ENCODE assay signal across 8 cellular contexts in the genomic region with DNA sequence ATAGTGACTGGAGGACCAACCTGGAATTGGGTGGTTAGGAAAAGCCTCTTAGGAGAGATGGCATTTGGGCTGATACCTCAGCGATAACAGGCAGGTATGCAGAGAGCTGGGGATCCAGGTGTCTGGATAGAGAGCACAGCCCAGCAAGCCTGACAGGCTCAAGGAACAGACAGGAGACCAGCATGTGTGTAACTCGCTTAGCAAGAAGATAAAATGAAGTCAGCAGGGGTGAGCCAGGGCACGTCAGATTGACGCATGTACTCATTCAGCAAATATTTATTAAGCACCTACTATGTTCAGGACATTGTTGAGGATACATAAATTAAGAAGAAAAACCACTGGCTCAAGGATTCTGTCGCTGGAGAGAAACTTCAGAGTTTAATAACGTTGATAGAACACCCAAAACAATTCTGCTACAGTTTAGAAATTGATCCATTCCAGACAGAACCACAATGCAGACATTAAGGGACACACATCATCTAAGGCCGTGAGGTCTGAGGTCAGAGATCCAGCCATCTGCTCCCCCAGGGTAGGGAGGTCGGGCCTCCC. TPM values are rescaled to one million over a fixed set of nuclear protein-coding genes. Genes with fewer than 3 reads are reported as not detected.
DNase-seq lines count a peak whose midpoint lies in the region; ATAC-seq and TF ChIP-seq lines count a peak whose summit lies in the region.

No MANE protein-coding gene starts in this region.

- H3K4ac ChIP-seq in trophoblast cell (ENCODE audit: low read depth, low read length), result no peak overlapping the region

- no CpG with 5 or more reads among the region's 8 CpGs for WGBS in trophoblast cell (ENCODE audit: extremely low coverage, insufficient coverage, insufficient read length)

- 0 out of 2 replicates have a peak, but pooled peaks cover 2% of the 10 kb centered on the region for H3K27me3 ChIP-seq in Panc1 (ENCODE audit: control insufficient read depth, insufficient read depth, low read length)
- no peaks in the 10 kb centered on the region for H3K27me3 ChIP-seq in trophoblast cell (ENCODE audit: insufficient read depth, low read length)

- CTCF ChIA-PET in Panc1 (lab: Charles Lee), result interaction anchor here (0.7 kb wide), 1 partner anchor 144 kb away, joined by 3 read pairs; no protein-coding TSS in a partner anchor

- H4K8ac ChIP-seq in trophoblast cell (ENCODE audit: low read depth, low read length), result peak overlapping the region; percentile 39

- POLR2A ChIA-PET in Panc1 (lab: Charles Lee), result no interaction called here

- H3K9me3 ChIP-seq in ES-I3 (ENCODE audit: control insufficient read depth, insufficient read depth, low read length) (no peaks in the 10 kb centered on the region), Panc1 (ENCODE audit: control insufficient read depth, insufficient read depth, low read depth, low read length) (no peaks in the 10 kb centered on the region), trophoblast cell (ENCODE audit: insufficient read depth, low read depth, low read length) (peaks cover 24% of the 10 kb centered on the region)

- no peak for ATAC-seq in Panc1
- ATAC-seq in esophagus mucosa, result peak; percentile 53
- no peak for ATAC-seq in GM18909 (IDR thresholded peaks at IDR 0.05; ENCODE audit: poor library complexity, unreplicated experiment)

- no peak overlapping the region for H2BK12ac ChIP-seq in trophoblast cell (ENCODE audit: low read length)

- no peak for TF ChIP-seq CTCF in Panc1 (IDR thresholded peaks at IDR 0.05)

- DNase-seq in Panc1 (ENCODE audit: low read depth, low spot score), result no peak
- peak; percentile 98 to 100 for DNase-seq in trophoblast cell
- DNase-seq in ecto neural progenitor cell (ENCODE audit: low spot score), result no peak
- no peak for DNase-seq in epidermal melanocyte (ENCODE audit: insufficient read length, low spot score)
- no peak for DNase-seq in NOMO-1 treated with DMSO at 0.1 percent for 48 hours (lab: John Stamatoyannopoulos, UW; ENCODE audit: unreplicated experiment)

- H3K79me1 ChIP-seq in trophoblast cell (ENCODE audit: low read length), result peaks cover 9% of the 10 kb centered on the region

- H4K91ac ChIP-seq in trophoblast cell (ENCODE audit: low read depth, low read length), result peak overlapping the region; percentile 69

- peak overlapping the region; percentile 51 for H2BK5ac ChIP-seq in trophoblast cell (ENCODE audit: low read depth, low read length, poor library complexity)

- H2AFZ ChIP-seq in trophoblast cell (ENCODE audit: insufficient read depth, low read length, poor library complexity), result peak overlapping the region; percentile 64

- H3K36me3 ChIP-seq in ES-I3 (ENCODE audit: insufficient read depth, low read length), result no peaks in the 10 kb centered on the region
- no peaks in the 10 kb centered on the region for H3K36me3 ChIP-seq in Panc1 (ENCODE audit: control insufficient read depth, insufficient read depth, low read length)
- H3K36me3 ChIP-seq in trophoblast cell (ENCODE audit: control insufficient read depth in 1 of 2, insufficient read depth in 2 of 2, low read length in 2 of 2), result no peaks in the 10 kb centered on the region

- BruUV-seq in Panc1 (replicated peaks; lab: Mats Ljungman, UMichigan), result TSS peak; percentile 92

- intact Hi-C loops in Panc1 (cut with micrococcal nuclease; ENCODE audit: unreplicated experiment), result no loop called here

- H3K27ac ChIP-seq in Panc1 (ENCODE audit: low read length) (peak overlapping the region; percentile 87), trophoblast cell (ENCODE audit: low read depth, low read length) (peak overlapping the region; percentile 91)

- H3K9ac ChIP-seq in ES-I3 (ENCODE audit: low read depth, low read length), result peak overlapping the region; percentile 85
- peak overlapping the region; percentile 73 for H3K9ac ChIP-seq in trophoblast cell (ENCODE audit: low read length)

- H3K23ac ChIP-seq in trophoblast cell (ENCODE audit: low read length), result no peak overlapping the region

- H3K4me1 ChIP-seq in ES-I3 (ENCODE audit: insufficient read depth, low read length) (no peaks in the 10 kb centered on the region), Panc1 (ENCODE audit: control insufficient read depth, insufficient read depth, low read length) (peaks cover 8% of the 10 kb centered on the region; the same call in 1 of the 2 replicates), trophoblast cell (ENCODE audit: control insufficient read depth in 1 of 2, insufficient read depth in 2 of 2, low read length in 2 of 2) (peaks cover 0 to 2% of the 10 kb centered on the region in 2 experiments)

- H2BK120ac ChIP-seq in trophoblast cell (ENCODE audit: insufficient read depth, low read length, poor library complexity), result no peak overlapping the region

- in situ Hi-C loops in Panc1 (cut with HindIII; ENCODE audit: low pct_unique_long_range_greater_than_20kb, low sequenced_read_pairs), result no loop called here

- H3K4me3 ChIP-seq in Panc1 (ENCODE audit: low read depth in 2 of 2, low read length in 2 of 2) (peak overlapping the region; percentile 55 to 79), trophoblast cell (ENCODE audit: low read depth, low read length) (peak overlapping the region; percentile 68)

- peak overlapping the region; percentile 9 for H3K14ac ChIP-seq in trophoblast cell (ENCODE audit: low read length)

- no peak overlapping the region for H4K12ac ChIP-seq in trophoblast cell (ENCODE audit: low read depth, low read length)

- H3K4me2 ChIP-seq in trophoblast cell (ENCODE audit: low read length), result peak overlapping the region; percentile 67

- peaks cover 4% of the 10 kb centered on the region for H3K79me2 ChIP-seq in trophoblast cell (ENCODE audit: control insufficient read depth, insufficient read depth, low read length, poor library complexity)

- no peak overlapping the region for H2AK5ac ChIP-seq in trophoblast cell (ENCODE audit: low read length)

- H3K18ac ChIP-seq in trophoblast cell (ENCODE audit: low read length), result peak overlapping the region; percentile 5

RNA-seq across cellular contexts. Expression of gene DUSP22, which starts 1.1 kb away (rescaled TPM):
- total RNA-seq in Panc1 (2021; ENCODE audit: unreplicated experiment), result 34.8 TPM
- 31.1 TPM for polyA plus RNA-seq in Panc1 (2012; ENCODE audit: insufficient read length)
- total RNA-seq in esophagus mucosa, result 40.1 TPM
- polyA plus RNA-seq in trophoblast cell (2013), result 23.3 and 25.5 TPM in 2 replicates

Comparison
In these comparisons a context has a peak if more than half of its experiments do, and no peak if none do; other contexts are left out.
1. DNase-seq: peak in trophoblast cell (2 of 2); none in Panc1 (single experiment), ecto neural progenitor cell (single experiment), epidermal melanocyte (single experiment) and NOMO-1 treated with DMSO at 0.1 percent for 48 hours (single experiment).